10 cellular contexts compared by ENCODE assay signal in genomic region chr1:162663589-162664030, GRCh38. TPM values are rescaled to one million over a fixed set of nuclear protein-coding genes. Genes with fewer than 3 reads are reported as not detected.
DNase-seq lines count a peak whose midpoint lies in the region; ATAC-seq and TF ChIP-seq lines count a peak whose summit lies in the region.
"Had no signal": no experiment of that assay in that cellular context is flagged by ENCODE, and none has a peak within 500 bp of the region (broad histone marks: within the 10 kb centered on the region; RNA-seq: fewer than 3 reads in every experiment).

No MANE protein-coding gene starts in this region.

- H2BK5ac ChIP-seq in trophoblast cell (ENCODE audit: low read depth, low read length, poor library complexity): peak overlapping the region; percentile 97

- H3K27ac ChIP-seq in trophoblast cell (ENCODE audit: low read depth, low read length): peak overlapping the region; percentile 95
- H3K27ac ChIP-seq: KMS-11 had no signal

- peak overlapping the region; percentile 25 for H2AFZ ChIP-seq in trophoblast cell (ENCODE audit: insufficient read depth, low read length, poor library complexity)

- TF ChIP-seq CTCF in fibroblast of pulmonary artery (IDR thresholded peaks at IDR 0.05; ENCODE audit: low read length, missing control alignments) (no peak), endothelial cell (IDR thresholded peaks at IDR 0.05; ENCODE audit: unreplicated experiment) (no peak)

- H2AK5ac ChIP-seq in trophoblast cell (ENCODE audit: low read length): peak overlapping the region; percentile 87

- H3K18ac ChIP-seq in trophoblast cell (ENCODE audit: low read length): peak overlapping the region; percentile 74

- no peak overlapping the region for H3K27ac Mint-ChIP-seq in endothelial cell (ENCODE audit: unreplicated experiment)
- no peak overlapping the region for H3K27ac Mint-ChIP-seq in stimulated activated memory B cell treated with anti-CD40 and anti-IgM and Interleukin-4, amounts not matched to agents 10 μg/mL and 1 μg/mL and 100 μg/mL, for 72 hours

- H2BK12ac ChIP-seq in trophoblast cell (ENCODE audit: low read length): peak overlapping the region; percentile 94

- H3K23ac ChIP-seq in trophoblast cell (ENCODE audit: low read length): no peak overlapping the region

- H4K12ac ChIP-seq in trophoblast cell (ENCODE audit: low read depth, low read length): peak overlapping the region; percentile 89

- H4K8ac ChIP-seq in trophoblast cell (ENCODE audit: low read depth, low read length): peak overlapping the region; percentile 72

- DNase-seq in GM03348 (ENCODE audit: low spot score) (peak; percentile 76), NCI-H226 (peak; percentile 48), fibroblast of pulmonary artery (ENCODE audit: low read depth) (peak; percentile 87), trophoblast cell (peak; percentile 42 to 57), endothelial cell (ENCODE audit: low spot score) (no peak), SKM-1 treated with dmso at 0.1 percent for 144 hours (lab: John Stamatoyannopoulos, UW; ENCODE audit: unreplicated experiment) (no peak), mesenteric fat pad (ENCODE audit: low spot score) (no peak)
- DNase-seq: activated T-cell treated with anti-CD3 and anti-CD28 coated beads for 4 hours had no signal

- peak overlapping the region; percentile 90 for H3K14ac ChIP-seq in trophoblast cell (ENCODE audit: low read length)

- H3K4ac ChIP-seq in trophoblast cell (ENCODE audit: low read depth, low read length): peak overlapping the region; percentile 65

- H3K4me3 Mint-ChIP-seq in endothelial cell (ENCODE audit: unreplicated experiment): no peak overlapping the region
- H3K4me3 Mint-ChIP-seq in stimulated activated memory B cell treated with anti-CD40 and anti-IgM and Interleukin-4, amounts not matched to agents 10 μg/mL and 1 μg/mL and 100 μg/mL, for 72 hours: no peak overlapping the region

- peak overlapping the region; percentile 99 for H2BK120ac ChIP-seq in trophoblast cell (ENCODE audit: insufficient read depth, low read length, poor library complexity)

- H4K91ac ChIP-seq in trophoblast cell (ENCODE audit: low read depth, low read length): peak overlapping the region; percentile 98

- no peak overlapping the region for H3K9ac ChIP-seq in trophoblast cell (ENCODE audit: low read length)
- H3K9ac ChIP-seq: KMS-11 had no signal

- peaks cover 3% of the 10 kb centered on the region for H3K27me3 Mint-ChIP-seq in endothelial cell (ENCODE audit: unreplicated experiment)
- peaks cover 11% of the 10 kb centered on the region for H3K27me3 Mint-ChIP-seq in stimulated activated memory B cell treated with anti-CD40 and anti-IgM and Interleukin-4, amounts not matched to agents 10 μg/mL and 1 μg/mL and 100 μg/mL, for 72 hours

- H3K9me3 Mint-ChIP-seq in endothelial cell (ENCODE audit: unreplicated experiment): no peaks in the 10 kb centered on the region
- H3K9me3 Mint-ChIP-seq in stimulated activated memory B cell treated with anti-CD40 and anti-IgM and Interleukin-4, amounts not matched to agents 10 μg/mL and 1 μg/mL and 100 μg/mL, for 72 hours: no peaks in the 10 kb centered on the region

- peaks cover 4% of the 10 kb centered on the region for H3K36me3 Mint-ChIP-seq in endothelial cell (ENCODE audit: low read depth, unreplicated experiment)
- no peaks in the 10 kb centered on the region for H3K36me3 Mint-ChIP-seq in stimulated activated memory B cell treated with anti-CD40 and anti-IgM and Interleukin-4, amounts not matched to agents 10 μg/mL and 1 μg/mL and 100 μg/mL, for 72 hours

- ATAC-seq in stimulated activated memory B cell treated with anti-CD40 and anti-IgM and Interleukin-4, amounts not matched to agents 10 μg/mL and 1 μg/mL and 100 μg/mL, for 72 hours: no peak

- H3K79me2 ChIP-seq in trophoblast cell (ENCODE audit: control insufficient read depth, insufficient read depth, low read length, poor library complexity): no peaks in the 10 kb centered on the region

- H3K4me3 ChIP-seq in fibroblast of pulmonary artery (replicated peaks; ENCODE audit: low read depth, low read length) (peak overlapping the region; percentile 12), trophoblast cell (ENCODE audit: low read depth, low read length) (no peak overlapping the region)

- peaks cover 10% of the 10 kb centered on the region for H3K4me1 Mint-ChIP-seq in endothelial cell (ENCODE audit: unreplicated experiment)
- no peaks in the 10 kb centered on the region for H3K4me1 Mint-ChIP-seq in stimulated activated memory B cell treated with anti-CD40 and anti-IgM and Interleukin-4, amounts not matched to agents 10 μg/mL and 1 μg/mL and 100 μg/mL, for 72 hours

- peak overlapping the region; percentile 3 for H3K4me2 ChIP-seq in trophoblast cell (ENCODE audit: low read length)
- H3K4me2 ChIP-seq: KMS-11 had no signal

- H3K36me3 ChIP-seq in trophoblast cell (ENCODE audit: control insufficient read depth in 1 of 2, insufficient read depth in 2 of 2, low read length in 2 of 2): no peaks in the 10 kb centered on the region

- peaks cover 22% of the 10 kb centered on the region for H3K79me1 ChIP-seq in trophoblast cell (ENCODE audit: low read length)

- peaks cover 2% of the 10 kb centered on the region for H3K9me3 ChIP-seq in trophoblast cell (ENCODE audit: insufficient read depth, low read depth, low read length)

- peaks cover 5 to 12% of the 10 kb centered on the region in 2 experiments for H3K4me1 ChIP-seq in trophoblast cell (ENCODE audit: control insufficient read depth in 1 of 2, insufficient read depth in 2 of 2, low read length in 2 of 2)

- H3K27me3 ChIP-seq in trophoblast cell (ENCODE audit: insufficient read depth, low read length): no peaks in the 10 kb centered on the region

- WGBS in trophoblast cell (ENCODE audit: extremely low coverage, insufficient coverage, insufficient read length): no CpG with 5 or more reads among the region's 7 CpGs

RNA-seq across cellular contexts. Expression of gene DDR2, which starts 31.3 kb away (rescaled TPM):
- 0.45 and 0.71 TPM in 2 replicates for polyA plus RNA-seq in trophoblast cell (2013)
- total RNA-seq in endothelial cell (ENCODE audit: unreplicated experiment) (0.33 TPM), mesenteric fat pad (187 TPM)

Comparison
In these comparisons a context has a peak if more than half of its experiments do, and no peak if none do; other contexts are left out.
1. DNase-seq: peak in GM03348 (single experiment), NCI-H226 (single experiment), fibroblast of pulmonary artery (single experiment) and trophoblast cell (2 of 2); none in endothelial cell (single experiment), SKM-1 treated with dmso at 0.1 percent for 144 hours (single experiment) and mesenteric fat pad (single experiment).
2. RNA of gene DDR2, which starts 31.3 kb away (total RNA-seq): 187 TPM in mesenteric fat pad (single experiment); 0.33 TPM in endothelial cell (single experiment); every median in the first group is over 100 times any median in the second.